In genomic region chr17:4806770-4807533, GRCh38 we compare ENCODE assay signal across 8 cellular contexts. TPM values are rescaled to one million over a fixed set of nuclear protein-coding genes. Genes with fewer than 3 reads are reported as not detected.
DNase-seq lines count a peak whose midpoint lies in the region; ATAC-seq and TF ChIP-seq lines count a peak whose summit lies in the region.

Gene PLD2 (plus strand): TSS chr17:4807152. CDS start chr17:4807773, 621 bp downstream.

- H3K4me1 ChIP-seq in foreskin keratinocyte: peaks cover 4% of the 10 kb centered on the region
- H3K4me1 ChIP-seq in neural progenitor cell: peaks cover 10% of the 10 kb centered on the region
- H3K4me1 ChIP-seq in stomach: peaks cover 12 to 26% (median 23%) of the 10 kb centered on the region in 4 donors

- H3K27ac ChIP-seq in foreskin keratinocyte: peak within 1 kb of the TSS; percentile 78
- no peak within 1 kb of the TSS for H3K27ac ChIP-seq in neural progenitor cell
- H3K27ac ChIP-seq in stomach: peak within 1 kb of the TSS; percentile 75 to 84 (median 81)

- H3K9me3 Mint-ChIP-seq in IgD-negative memory B cell: no peaks in the 10 kb centered on the region
- H3K9me3 Mint-ChIP-seq in neural progenitor cell: no peaks in the 10 kb centered on the region

- H3K36me3 Mint-ChIP-seq in IgD-negative memory B cell: peaks cover 6% of the 10 kb centered on the region
- H3K36me3 Mint-ChIP-seq in neural progenitor cell: peaks cover 18% of the 10 kb centered on the region

- H3K27me3 Mint-ChIP-seq in IgD-negative memory B cell (no peaks in the 10 kb centered on the region), neural progenitor cell (ENCODE audit: insufficient read depth, low read depth) (peaks cover 4% of the 10 kb centered on the region)

- peaks cover 11% of the 10 kb centered on the region for H3F3A ChIP-seq in neural progenitor cell (ENCODE audit: low read depth)

- DNase-seq in DMS114 treated with DMSO at 0.1 percent for 48 hours (lab: John Stamatoyannopoulos, UW; ENCODE audit: unreplicated experiment): peak; percentile 52
- peak; percentile 51 for DNase-seq in SHP77 treated with DMSO at 0.1 percent for 48 hours (lab: John Stamatoyannopoulos, UW)
- peak; percentile 77 for DNase-seq in activated gamma-delta T cell treated with anti-CD3 and anti-CD28 coated beads, Interleukin-2, amount 50 U/mL, for 16 hours (ENCODE audit: low read depth)
- DNase-seq in foreskin keratinocyte: peak in 1 of 2 donors; percentile 36
- peak; percentile 96 for DNase-seq in neural progenitor cell (ENCODE audit: low spot score)
- DNase-seq in stomach: peak; percentile 91

- H4K20me1 ChIP-seq in neural progenitor cell (ENCODE audit: low read depth): no peaks in the 10 kb centered on the region

- intact Hi-C loops in stomach (cut with DNase I; ENCODE audit: low total_unique reads): no loop called here

- H3K36me3 ChIP-seq in neural progenitor cell (no peaks in the 10 kb centered on the region), stomach (peaks cover 0 to 27% (median 19%) of the 10 kb centered on the region in 4 donors)

- H2AFZ ChIP-seq in neural progenitor cell (replicated peaks): peak within 1 kb of the TSS; percentile 92

- TF ChIP-seq POLR2A in stomach (IDR thresholded peaks at IDR 0.05): no peak

- H3K4me3 ChIP-seq in neural progenitor cell: peak within 1 kb of the TSS; percentile 79
- peak within 1 kb of the TSS; percentile 83 to 95 (median 85) for H3K4me3 ChIP-seq in stomach

- peaks cover 6 to 13% (median 10%) of the 10 kb centered on the region in 3 donors for H3K4me1 Mint-ChIP-seq in IgD-negative memory B cell
- peaks cover 18% of the 10 kb centered on the region for H3K4me1 Mint-ChIP-seq in neural progenitor cell

- TF ChIP-seq EP300 in stomach (IDR thresholded peaks at IDR 0.05): no peak

- H3K4me3 Mint-ChIP-seq in IgD-negative memory B cell: peak within 1 kb of the TSS; percentile 79 to 90 (median 85)
- H3K4me3 Mint-ChIP-seq in neural progenitor cell: peak within 1 kb of the TSS; percentile 95

- no peaks in the 10 kb centered on the region for H3K27me3 ChIP-seq in foreskin keratinocyte
- H3K27me3 ChIP-seq in neural progenitor cell: peaks cover 6% of the 10 kb centered on the region
- no peaks in the 10 kb centered on the region for H3K27me3 ChIP-seq in stomach

- peak within 1 kb of the TSS; percentile 97 for H3K4me2 ChIP-seq in neural progenitor cell

- peak within 1 kb of the TSS; percentile 52 for H3K9ac ChIP-seq in neural progenitor cell

- 0 to 2% (median 0%) methylated on average over 12 to 99 of the region's 103 CpGs for WGBS in stomach, 5 donors

- no peaks in the 10 kb centered on the region for H3K79me2 ChIP-seq in neural progenitor cell (ENCODE audit: low read depth)

- H3K9me3 ChIP-seq in neural progenitor cell (ENCODE audit: low read depth) (no peaks in the 10 kb centered on the region), stomach (no peaks in the 10 kb centered on the region)

- TF ChIP-seq CTCF in foreskin keratinocyte (conservative IDR thresholded peaks at IDR 0.05) (no peak), neural progenitor cell (IDR thresholded peaks at IDR 0.05) (no peak), stomach (IDR thresholded peaks at IDR 0.05) (no peak)

- H3K27ac Mint-ChIP-seq in IgD-negative memory B cell: peak within 1 kb of the TSS in 1 of 3 donors; percentile 35
- H3K27ac Mint-ChIP-seq in neural progenitor cell: no peak within 1 kb of the TSS

- ATAC-seq in GM21447 (IDR thresholded peaks at IDR 0.05; ENCODE audit: unreplicated experiment) (peak; percentile 85), foreskin keratinocyte (peak; percentile 92)

RNA-seq across cellular contexts. Expression of gene PLD2, which starts in this region (rescaled TPM):
- polyA plus RNA-seq in IgD-negative memory B cell: 4.9 TPM
- total RNA-seq in foreskin keratinocyte: 27.9 and 31.6 TPM in 2 replicates
- polyA plus RNA-seq in foreskin keratinocyte: 20.4 and 22.8 TPM in 2 replicates
- 23.8 and 36.0 TPM in 2 replicates for total RNA-seq in neural progenitor cell (ENCODE audit: low replicate concordance)
- 100 to 1,000 TPM in 2 of 5 donors, 10 to 100 TPM in 3; 14.5 to 123 (median 34.1) TPM for total RNA-seq in stomach
- polyA plus RNA-seq in stomach: 10 to 100 TPM; 10.3 to 28.7 (median 10.8) TPM
